ENCODE assay signal across 32 cellular contexts in the genomic region with DNA sequence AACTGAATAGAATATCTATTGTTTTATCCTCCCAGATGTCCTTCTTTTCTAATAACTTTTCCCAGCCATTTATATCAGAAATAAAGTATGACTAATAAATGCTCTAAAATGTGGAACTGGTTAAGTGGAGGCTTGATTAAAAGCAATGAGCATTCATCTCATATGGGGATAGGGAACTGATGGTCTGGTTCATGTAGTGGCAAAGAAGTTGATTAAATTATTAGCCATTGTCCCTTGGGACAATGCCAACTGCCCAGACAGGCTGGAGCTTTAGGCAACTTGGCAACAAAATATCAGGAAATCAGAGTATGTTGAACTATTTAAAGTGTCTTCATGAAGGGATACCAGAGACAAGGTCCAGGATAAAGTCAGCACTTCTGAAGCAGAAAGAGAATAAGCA. TPM values are rescaled to one million over a fixed set of nuclear protein-coding genes. Genes with fewer than 3 reads are reported as not detected.
"Had no signal": no experiment of that assay in that cellular context is flagged by ENCODE, and none has a peak within 500 bp of the region (broad histone marks: within the 10 kb centered on the region; RNA-seq: fewer than 3 reads in every experiment).

No MANE protein-coding gene starts in this region.

- H3K9me3 ChIP-seq: Peyer's patch, SJSA1 had no signal

- H3K36me3 ChIP-seq: Peyer's patch, SJSA1 had no signal

- H3K27ac ChIP-seq: KMS-11, Peyer's patch, SJSA1 had no signal

- H3K4me2 ChIP-seq: KMS-11 had no signal

- H3K27me3 ChIP-seq: Peyer's patch, SJSA1 had no signal

- H3K4me1 ChIP-seq: Peyer's patch, SJSA1 had no signal

- H3K9ac ChIP-seq: KMS-11 had no signal

- ATAC-seq: PC-3 had no signal

- DNase-seq: Karpas-422, MM.1S, MV-4-11, NCI-H1092, NCI-H1105, NCI-H1417 treated with DMSO at 0.1 percent for 48 hours, NCI-H1436 treated with DMSO at 0.1 percent for 48 hours, NCI-H1694 treated with DMSO at 0.1 percent for 48 hours, NCI-H187 treated with DMSO at 0.1 percent for 48 hours, NCI-H2029, NCI-H2081, NCI-H2171 treated with DMSO at 0.1 percent for 48 hours, NCI-H2227 treated with DMSO at 0.1 percent for 48 hours, NCI-H345, NCI-H446, NCI-H510A treated with DMSO at 0.1 percent for 48 hours, NCI-H524 treated with DMSO at 0.1 percent for 48 hours, NCI-H526 treated with DMSO at 0.1 percent for 48 hours, NCI-H774, OCI-M1, PC-3, Peyer's patch, Right ventricle myocardium superior, RPMI8226, SHP77 treated with DMSO at 0.1 percent for 48 hours, SW 1271, T-helper 1 cell had no signal

- H3K4me3 ChIP-seq: Peyer's patch, SJSA1 had no signal

RNA-seq across cellular contexts. Expression of a gene that starts 24.2 kb away (rescaled TPM):
- total RNA-seq: MCF 10A, PC-3 had no signal

RNA-seq across cellular contexts. Expression of a gene that starts 49.2 kb away (rescaled TPM):
- total RNA-seq: LHCN-M2, NCI-H460, Peyer's patch, SJSA1 had no signal
